ENCODE assay signal across 8 cellular contexts in genomic region chr1:236096660-236097482, GRCh38. TPM values are rescaled to one million over a fixed set of nuclear protein-coding genes. Genes with fewer than 3 reads are reported as not detected.
A peak's percentile ranks its signal among the peaks of the same experiment; 100 is the strongest.
DNase-seq lines count a peak whose midpoint lies in the region; FAIRE-seq and TF ChIP-seq lines count a peak whose summit lies in the region.
"Not testable (repeated sequence)": the region's sequence is repeated elsewhere in the genome, so short reads cannot be mapped to it uniquely, and the experiment has no call there.

No MANE protein-coding gene starts in this region.

- H3K9ac ChIP-seq in colonic mucosa (ENCODE audit: low read depth in 2 of 2, low read length in 2 of 2) = not testable (repeated sequence)

- not testable (repeated sequence) for H3K27ac ChIP-seq in colonic mucosa
- peak overlapping the region; percentile 11 to 80 (median 44) for H3K27ac ChIP-seq in stomach

- intact Hi-C loops in colonic mucosa (cut with DNase I); stomach (cut with DNase I; ENCODE audit: low total_unique reads): not testable (repeated sequence)

- H3K27me3 ChIP-seq in colonic mucosa, stomach: not testable (repeated sequence)

- peak; percentile 31 for DNase-seq in GDM1 (lab: John Stamatoyannopoulos, UW)
- peak; percentile 38 for DNase-seq in HuH-7.5 (ENCODE audit: low spot score)
- peak; percentile 63 for DNase-seq in SIG-M5 (lab: John Stamatoyannopoulos, UW)
- DNase-seq in activated T-cell treated with anti-CD3 and anti-CD28 coated beads for 4 hours = peak; percentile 74
- peak; percentile 71 for DNase-seq in colonic mucosa
- DNase-seq in retinal pigment epithelial cell (ENCODE audit: low read depth) = peak; percentile 81
- DNase-seq in stomach = peak; percentile 91

- TF ChIP-seq EP300 in stomach (IDR thresholded peaks at IDR 0.05) = not testable (repeated sequence)

- H3K9me3 ChIP-seq in colonic mucosa, stomach: not testable (repeated sequence)

- not testable (repeated sequence) for H3K4me3 ChIP-seq in colonic mucosa; retinal pigment epithelial cell (ENCODE audit: low read length); stomach

- TF ChIP-seq POLR2A in stomach (IDR thresholded peaks at IDR 0.05) = not testable (repeated sequence)

- 60 to 70% (median 66%) methylated on average over 15 of the region's 15 CpGs for WGBS in stomach, 5 donors

- peak; percentile 66 for FAIRE-seq in islet of Langerhans (lab: Jason Lieb, UNC)

- TF ChIP-seq CTCF in colonic mucosa (IDR thresholded peaks at IDR 0.05); retinal pigment epithelial cell (conservative IDR thresholded peaks at IDR 0.05; ENCODE audit: low read depth, low read length); stomach (IDR thresholded peaks at IDR 0.05): not testable (repeated sequence)

- H3K36me3 ChIP-seq in colonic mucosa, stomach: not testable (repeated sequence)

- H3K4me1 ChIP-seq in colonic mucosa, stomach: not testable (repeated sequence)

RNA-seq across cellular contexts. Expression of gene NID1, which starts 32.0 kb away (rescaled TPM):
- total RNA-seq in colonic mucosa (10 to 100 TPM in 1 of 2 donors, 1 to 10 TPM in 1; 8.8 to 25.5 TPM), stomach (100 to 1,000 TPM in 1 of 5 donors, 10 to 100 TPM in 4; 85.5 to 214 (median 95.1) TPM)
- polyA plus RNA-seq in stomach = 10 to 100 TPM; 21.4 to 32.7 (median 21.6) TPM

RNA-seq across cellular contexts. Expression of gene GPR137B, which starts 45.5 kb away (rescaled TPM):
- total RNA-seq in colonic mucosa (1 to 10 TPM; 4.5 to 7.7 TPM), stomach (10 to 100 TPM; 11.6 to 64.8 (median 15.8) TPM)
- 1 to 10 TPM; 2.9 to 7.5 (median 7.3) TPM for polyA plus RNA-seq in stomach

Comparison
In these comparisons a context has a peak if more than half of its experiments do, and no peak if none do; other contexts are left out.
1. DNase-seq: peak in every context shown above with its lines; median percentile 91 in stomach; 81 in retinal pigment epithelial cell; 74 in activated T-cell treated with anti-CD3 and anti-CD28 coated beads for 4 hours; 71 in colonic mucosa; 63 in SIG-M5; 38 in HuH-7.5; 31 in GDM1.